In the genomic region with DNA sequence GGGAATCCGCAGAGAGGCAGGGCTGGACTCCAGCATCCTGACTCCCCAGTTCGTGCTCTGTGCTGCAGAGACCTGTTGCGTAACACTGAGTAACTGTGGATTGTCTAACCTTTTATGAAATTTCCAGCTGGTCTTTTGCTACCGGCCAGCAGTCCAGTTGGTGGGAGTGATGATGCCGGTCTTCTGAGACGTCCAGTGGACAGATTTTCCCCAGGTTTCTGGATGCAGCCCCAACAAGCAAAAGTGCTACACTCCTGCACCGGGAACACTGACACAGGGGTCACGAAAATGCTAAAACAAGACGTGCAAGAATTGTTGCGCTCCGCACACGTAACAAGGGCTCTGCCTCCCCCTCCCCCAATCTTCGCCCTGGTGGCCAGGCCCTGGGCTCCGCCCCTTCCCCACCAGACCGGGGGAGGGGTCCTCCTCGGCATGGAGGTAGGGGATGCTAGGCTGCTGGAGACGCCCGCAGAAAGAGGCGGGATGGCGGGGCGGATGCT, we compare ENCODE assay signal across 8 cellular contexts. TPM values are rescaled to one million over a fixed set of nuclear protein-coding genes. Genes with fewer than 3 reads are reported as not detected.
DNase-seq lines count a peak whose midpoint lies in the region; ATAC-seq, FAIRE-seq and TF ChIP-seq lines count a peak whose summit lies in the region.

No MANE protein-coding gene starts in this region.

- H3K27ac ChIP-seq in A549 (peak overlapping the region; percentile 95 to 97), WERI-Rb-1 (peak overlapping the region; percentile 82), osteoblast (ENCODE audit: low read depth, low read length) (peak overlapping the region; percentile 92)

- DNase-seq in A549 (ENCODE audit: low read depth in 1 of 2, low spot score in 1 of 2) (peak; percentile 81 to 82), HAP-1 (ENCODE audit: low spot score in 2 of 2) (peak; percentile 54 to 85), WERI-Rb-1 (no peak), glomerular visceral epithelial cell (ENCODE audit: extremely low spot score) (peak; percentile 59), osteoblast (ENCODE audit: insufficient read length, low spot score, missing footprints) (peak; percentile 95), midbrain (lab: John Stamatoyannopoulos, UW) (no peak)

- no peak for FAIRE-seq in A549 (lab: Jason Lieb, UNC)

- TF ChIP-seq RAD21 in A549 (conservative IDR thresholded peaks at IDR 0.05 in 1 of 2, IDR thresholded peaks at IDR 0.05 in 1 of 2), result peak in 1 of 2 experiments; percentile 7; a peak in 1 of 5 replicates

- WGBS in A549 (ENCODE audit: missing lambda C conversion rate), result 4% methylated on average over 16 of the region's 21 CpGs

- H2AFZ ChIP-seq in osteoblast (ENCODE audit: low read length), result no peak overlapping the region

- peak overlapping the region; percentile 95 for H3K4me2 ChIP-seq in A549
- peak overlapping the region; percentile 97 for H3K4me2 ChIP-seq in osteoblast (ENCODE audit: insufficient read depth, low read length)

- CTCF ChIA-PET in A549 (lab: Yijun Ruan, JAX), result no interaction called here

- peak; percentile 50; the same call in 1 of the 2 replicates for TF ChIP-seq POLR2A in A549 (IDR thresholded peaks at IDR 0.05; ENCODE audit: low read length)

- H3K27me3 ChIP-seq in HAP-1 (ENCODE audit: low read depth), result no peaks in the 10 kb centered on the region
- no peaks in the 10 kb centered on the region for H3K27me3 ChIP-seq in WERI-Rb-1 (ENCODE audit: insufficient read depth, low read depth, severe bottlenecking)
- no peaks in the 10 kb centered on the region for H3K27me3 ChIP-seq in osteoblast (ENCODE audit: insufficient read depth, low read length)

- H3K4me3 ChIP-seq in A549 (peak overlapping the region; percentile 96), HAP-1 (peak overlapping the region; percentile 67), WERI-Rb-1 (ENCODE audit: low read depth, low read length) (no peak overlapping the region), osteoblast (ENCODE audit: insufficient read depth, low read length) (peak overlapping the region; percentile 86)

- H3K4me1 ChIP-seq in A549 (peaks cover 33% of the 10 kb centered on the region), HAP-1 (peaks cover 9% of the 10 kb centered on the region), osteoblast (ENCODE audit: insufficient read depth, low read length) (peaks cover 41% of the 10 kb centered on the region)

- in situ Hi-C loops in HAP-1 (cut with MboI; ENCODE audit: low sequenced_read_pairs), result no loop called here

- H4K20me1 ChIP-seq in osteoblast (ENCODE audit: insufficient read depth, low read length), result peaks cover 31% of the 10 kb centered on the region

- no peak for TF ChIP-seq CTCF in A549 (IDR thresholded peaks at IDR 0.05)
- TF ChIP-seq CTCF in WERI-Rb-1 (IDR thresholded peaks at IDR 0.05; ENCODE audit: low read depth, low read length), result no peak
- no peak for TF ChIP-seq CTCF in osteoblast (IDR thresholded peaks at IDR 0.05; ENCODE audit: extremely low read depth, low read depth, low read length)

- H3K79me2 ChIP-seq in osteoblast (ENCODE audit: insufficient read depth, low read length), result peaks cover 38% of the 10 kb centered on the region

- POLR2A ChIA-PET in A549 (lab: Yijun Ruan, JAX), result interaction anchor here (0.5 kb wide), 1 partner anchor 62 kb away, joined by 5 read pairs; no protein-coding TSS in a partner anchor

- TF ChIP-seq EP300 in A549 (IDR thresholded peaks at IDR 0.05), result no peak

- peak; percentile 53 to 69 for ATAC-seq in A549
- ATAC-seq in GM19351 (IDR thresholded peaks at IDR 0.05; ENCODE audit: unreplicated experiment), result no peak
- ATAC-seq in GM19023 (IDR thresholded peaks at IDR 0.05; ENCODE audit: unreplicated experiment), result no peak

- H3K9me3 ChIP-seq in A549 (no peaks in the 10 kb centered on the region), HAP-1 (no peaks in the 10 kb centered on the region), WERI-Rb-1 (ENCODE audit: severe bottlenecking) (peaks cover 3% of the 10 kb centered on the region), osteoblast (ENCODE audit: low read depth, low read length) (no peaks in the 10 kb centered on the region)

- H3K36me3 ChIP-seq in HAP-1 (replicated peaks) (no peaks in the 10 kb centered on the region), WERI-Rb-1 (no peaks in the 10 kb centered on the region), osteoblast (ENCODE audit: insufficient read depth, low read length) (peaks cover 13% of the 10 kb centered on the region)

TF ChIP-seq in A549, 52 proteins besides CTCF, POLR2A, EP300 and RAD21:
- TF ChIP-seq SMC3 (IDR thresholded peaks at IDR 0.05) (no peak; the same call in 2 of the 3 replicates), FOSL2 (IDR thresholded peaks at IDR 0.05) (no peak), FOSL2 (CRISPR knock-in tag; IDR thresholded peaks at IDR 0.05) (no peak; the same call in 1 of the 2 replicates), NPAS2 (CRISPR knock-in tag; IDR thresholded peaks at IDR 0.05; ENCODE audit: borderline replicate concordance) (no peak), RFX5 (IDR thresholded peaks at IDR 0.05) (peak; percentile 42; the same call in 1 of the 2 replicates), CBX2 (IDR thresholded peaks at IDR 0.05; ENCODE audit: borderline replicate concordance, low read depth) (no peak), RCOR1 (IDR thresholded peaks at IDR 0.05; ENCODE audit: low read depth, low read length) (no peak), NFE2L2 (conservative IDR thresholded peaks at IDR 0.05; ENCODE audit: low read length) (0 out of 2 replicates have a peak, but pooled peaks have one; percentile 6), KDM1A (IDR thresholded peaks at IDR 0.05; ENCODE audit: low read depth) (no peak), PHF8 (IDR thresholded peaks at IDR 0.05; ENCODE audit: borderline replicate concordance, low read depth) (peak; percentile 53; the same call in 1 of the 2 replicates), POLR2AphosphoS2 (conservative IDR thresholded peaks at IDR 0.05; ENCODE audit: low read length) (no peak), TP53 (CRISPR knock-in tag; IDR thresholded peaks at IDR 0.05) (no peak), EHF (CRISPR knock-in tag; IDR thresholded peaks at IDR 0.05) (no peak), JUN (IDR thresholded peaks at IDR 0.05) (peak in 1 of 2 experiments; percentile 10; a peak in 1 of 5 replicates), CHD2 (IDR thresholded peaks at IDR 0.05; ENCODE audit: low read length, partially characterized antibody) (peak; percentile 46), CEBPB (IDR thresholded peaks at IDR 0.05) (peak; percentile 98 to 100), ZSCAN20 (CRISPR knock-in tag; IDR thresholded peaks at IDR 0.05) (no peak), GATA3 (IDR thresholded peaks at IDR 0.05; ENCODE audit: borderline replicate concordance) (0 out of 2 replicates have a peak, but pooled peaks have one; percentile 7), SREBF2 (IDR thresholded peaks at IDR 0.05) (no peak), CBX8 (IDR thresholded peaks at IDR 0.05) (no peak), MYC (IDR thresholded peaks at IDR 0.05; ENCODE audit: borderline replicate concordance, low read length) (no peak), EHMT2 (IDR thresholded peaks at IDR 0.05; ENCODE audit: low read depth) (no peak), HDAC2 (IDR thresholded peaks at IDR 0.05) (0 out of 2 replicates have a peak, but pooled peaks have one; percentile 10), RNF2 (IDR thresholded peaks at IDR 0.05; ENCODE audit: borderline replicate concordance, low read depth) (no peak), HEYL (CRISPR knock-in tag; IDR thresholded peaks at IDR 0.05) (no peak)
- TF ChIP-seq, protein P1, sequence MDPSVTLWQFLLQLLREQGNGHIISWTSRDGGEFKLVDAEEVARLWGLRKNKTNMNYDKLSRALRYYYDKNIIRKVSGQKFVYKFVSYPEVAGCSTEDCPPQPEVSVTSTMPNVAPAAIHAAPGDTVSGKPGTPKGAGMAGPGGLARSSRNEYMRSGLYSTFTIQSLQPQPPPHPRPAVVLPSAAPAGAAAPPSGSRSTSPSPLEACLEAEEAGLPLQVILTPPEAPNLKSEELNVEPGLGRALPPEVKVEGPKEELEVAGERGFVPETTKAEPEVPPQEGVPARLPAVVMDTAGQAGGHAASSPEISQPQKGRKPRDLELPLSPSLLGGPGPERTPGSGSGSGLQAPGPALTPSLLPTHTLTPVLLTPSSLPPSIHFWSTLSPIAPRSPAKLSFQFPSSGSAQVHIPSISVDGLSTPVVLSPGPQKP (IDR thresholded peaks at IDR 0.05; ENCODE audit: low read depth, low read length), result no peak
- TF ChIP-seq, protein P2, sequence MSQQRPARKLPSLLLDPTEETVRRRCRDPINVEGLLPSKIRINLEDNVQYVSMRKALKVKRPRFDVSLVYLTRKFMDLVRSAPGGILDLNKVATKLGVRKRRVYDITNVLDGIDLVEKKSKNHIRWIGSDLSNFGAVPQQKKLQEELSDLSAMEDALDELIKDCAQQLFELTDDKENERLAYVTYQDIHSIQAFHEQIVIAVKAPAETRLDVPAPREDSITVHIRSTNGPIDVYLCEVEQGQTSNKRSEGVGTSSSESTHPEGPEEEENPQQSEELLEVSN (IDR thresholded peaks at IDR 0.05; ENCODE audit: borderline replicate concordance, low read depth), result peak; percentile 42; the same call in 1 of the 2 replicates
- TF ChIP-seq, protein P3, sequence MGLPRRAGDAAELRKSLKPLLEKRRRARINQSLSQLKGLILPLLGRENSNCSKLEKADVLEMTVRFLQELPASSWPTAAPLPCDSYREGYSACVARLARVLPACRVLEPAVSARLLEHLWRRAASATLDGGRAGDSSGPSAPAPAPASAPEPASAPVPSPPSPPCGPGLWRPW (IDR thresholded peaks at IDR 0.05), result no peak

RNA-seq across cellular contexts. Expression of a gene that starts 0.7 kb away (rescaled TPM):
- polyA plus RNA-seq in A549 (2011; rRNA removed) (17.5 and 20.2 TPM in 2 replicates), A549 (2017; fragmentation: RNase III; extraction: RNeasy Plus Mini Kit Qiagen cat#74134 plus additional on column Dnase treatment) (38.8 to 61.4 TPM (median 57.3 TPM) in 3 replicates)
- 13.7 and 20.9 TPM in 2 replicates for polyA plus RNA-seq in A549 (2012; cell fraction: cytosol; rRNA removed)
- 84.3 and 103 TPM in 2 replicates for polyA plus RNA-seq in A549 (2012; cell fraction: nucleus; rRNA removed)
- 25.9 and 43.6 TPM in 2 replicates for polyA minus RNA-seq in A549 (2011; rRNA and poly(A)+ RNA removed)
- 443 and 552 TPM in 2 replicates for total RNA-seq in osteoblast

Comparison
In these comparisons a context has a peak if more than half of its experiments do, and no peak if none do; other contexts are left out.
1. ATAC-seq: peak in A549 (2 of 2); none in GM19351 (single experiment) and GM19023 (single experiment).
2. DNase-seq: peak in A549 (2 of 2), HAP-1 (2 of 2), glomerular visceral epithelial cell (single experiment) and osteoblast (single experiment); none in WERI-Rb-1 (single experiment) and midbrain (single experiment).
3. Peak in every context shown above with its lines, with median percentiles within 50 percentile points of each other: H3K27ac ChIP-seq.